ENCODE assay signal across 26 cellular contexts in genomic region chr6:28653876-28654275, GRCh38.
"Had no signal": no experiment of that assay in that cellular context is flagged by ENCODE, and none has a peak within 500 bp of the region (broad histone marks: within the 10 kb centered on the region; RNA-seq: fewer than 3 reads in every experiment).

No MANE protein-coding gene starts in this region.

- DNase-seq: activated CD4-positive, alpha-beta T cell treated with anti-CD3 and anti-CD28 coated beads for 36 hours; activated CD4-positive, alpha-beta T cell treated with anti-CD3 and anti-CD28 coated beads, Interleukin-2, amount 10 ng/mL, durations not matched to agents 7 days and 5 days; activated CD4-positive, alpha-beta T cell treated with anti-CD3 and anti-CD28 coated beads, Interleukin-2, amount 50 U/mL, for 48 hours; activated CD8-positive, alpha-beta T cell treated with anti-CD3 and anti-CD28 coated beads, Interleukin-2, amount 10 ng/mL, durations not matched to agents 7 days and 5 days; activated gamma-delta T cell; activated naive CD4-positive, alpha-beta T cell treated with Interleukin-2 at 50 U/mL for 16 hours; activated naive CD8-positive, alpha-beta T cell treated with anti-CD3 and anti-CD28 coated beads, Interleukin-2, amount 10 ng/mL, durations not matched to agents 7 days and 5 days; activated T-cell treated with anti-CD3 and anti-CD28 coated beads, Interleukin-2, amount 50 U/mL, for 24 hours; amygdala; central memory CD4-positive, alpha-beta T cell; KG1; NCI-H1105; NCI-H1417 treated with DMSO at 0.1 percent for 48 hours; NCI-H187 treated with DMSO at 0.1 percent for 48 hours; NCI-H2081; NCI-H226; NCI-H524 treated with DMSO at 0.1 percent for 48 hours; PC-9; SHP77 treated with DMSO at 0.1 percent for 48 hours; SK-N-SH had no signal

- H3K4me1 ChIP-seq: ascending aorta had no signal

- ATAC-seq: activated CD4-positive, alpha-beta T cell treated with anti-CD3 and anti-CD28 coated beads for 36 hours; activated CD4-positive, CD25-positive, alpha-beta regulatory T cell treated with anti-CD3 and anti-CD28 coated beads, Interleukin-2, amount 50 U/mL, for 24 hours; activated CD8-positive, alpha-beta T cell treated with anti-CD3 and anti-CD28 coated beads, Interleukin-2, amount 10 ng/mL, durations not matched to agents 7 days and 5 days; WTC11 had no signal

- FAIRE-seq: RCC 7860, TTC549 had no signal

- H3K9me3 ChIP-seq: ascending aorta, SJSA1, SK-N-SH had no signal

- H3K36me3 ChIP-seq: ascending aorta, SJSA1 had no signal

- H3K27ac ChIP-seq: ascending aorta, PC-9, SJSA1 had no signal

- H3K4me3 ChIP-seq: ascending aorta, PC-9, SJSA1 had no signal

- H3K27me3 ChIP-seq: ascending aorta had no signal
